In the genomic region with DNA sequence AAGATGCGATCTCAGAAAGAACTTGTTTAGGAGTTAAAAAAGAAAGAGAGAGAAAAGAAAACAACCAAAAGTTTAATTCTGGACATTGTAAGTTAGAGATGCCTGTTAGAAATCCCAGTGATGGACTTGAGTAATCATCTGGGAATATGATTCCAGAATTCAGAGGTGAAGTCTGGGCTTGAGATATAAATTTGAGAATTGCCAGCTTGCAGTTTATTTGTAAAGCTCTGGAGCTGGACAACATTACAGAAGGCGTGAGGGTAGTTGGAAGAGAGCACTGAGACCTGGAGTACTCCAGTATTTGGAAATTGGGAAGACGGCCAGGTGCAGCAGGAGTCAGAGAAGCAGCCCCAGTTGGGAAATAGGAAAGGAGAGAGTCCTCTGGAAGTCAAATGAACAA, we compare ENCODE assay signal across 2 cellular contexts.
TF ChIP-seq lines count a peak whose summit lies in the region.

No MANE protein-coding gene starts in this region.

TF ChIP-seq in HepG2, 621 proteins besides CTCF, POLR2A, EP300 and RAD21:
- TF ChIP-seq ISL2 (CRISPR knock-in tag; IDR thresholded peaks at IDR 0.05) (no peak), MAFF (IDR thresholded peaks at IDR 0.05; ENCODE audit: low read depth, low read length) (peak; percentile 56), ZC3H4 (CRISPR knock-in tag; IDR thresholded peaks at IDR 0.05; ENCODE audit: borderline replicate concordance) (no peak), MAFK (conservative IDR thresholded peaks at IDR 0.05 in 1 of 2, IDR thresholded peaks at IDR 0.05 in 1 of 2; ENCODE audit: low read length in 2 of 2) (peak; percentile 58 to 72; a peak in 3 of 4 replicates), ZSCAN31 (CRISPR knock-in tag; IDR thresholded peaks at IDR 0.05; ENCODE audit: low read depth) (no peak)
- TF ChIP-seq, protein P1, sequence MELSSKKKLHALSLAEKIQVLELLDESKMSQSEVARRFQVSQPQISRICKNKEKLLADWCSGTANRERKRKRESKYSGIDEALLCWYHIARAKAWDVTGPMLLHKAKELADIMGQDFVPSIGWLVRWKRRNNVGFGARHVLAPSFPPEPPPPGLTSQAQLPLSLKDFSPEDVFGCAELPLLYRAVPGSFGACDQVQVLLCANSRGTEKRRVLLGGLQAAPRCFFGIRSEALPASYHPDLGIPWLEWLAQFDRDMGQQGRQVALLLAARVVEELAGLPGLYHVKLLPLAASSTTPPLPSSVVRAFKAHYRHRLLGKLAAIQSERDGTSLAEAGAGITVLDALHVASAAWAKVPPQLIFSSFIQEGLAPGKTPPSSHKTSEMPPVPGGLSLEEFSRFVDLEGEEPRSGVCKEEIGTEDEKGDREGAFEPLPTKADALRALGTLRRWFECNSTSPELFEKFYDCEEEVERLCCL (CRISPR knock-in tag; IDR thresholded peaks at IDR 0.05; ENCODE audit: borderline replicate concordance), result no peak
- TF ChIP-seq, protein P2, sequence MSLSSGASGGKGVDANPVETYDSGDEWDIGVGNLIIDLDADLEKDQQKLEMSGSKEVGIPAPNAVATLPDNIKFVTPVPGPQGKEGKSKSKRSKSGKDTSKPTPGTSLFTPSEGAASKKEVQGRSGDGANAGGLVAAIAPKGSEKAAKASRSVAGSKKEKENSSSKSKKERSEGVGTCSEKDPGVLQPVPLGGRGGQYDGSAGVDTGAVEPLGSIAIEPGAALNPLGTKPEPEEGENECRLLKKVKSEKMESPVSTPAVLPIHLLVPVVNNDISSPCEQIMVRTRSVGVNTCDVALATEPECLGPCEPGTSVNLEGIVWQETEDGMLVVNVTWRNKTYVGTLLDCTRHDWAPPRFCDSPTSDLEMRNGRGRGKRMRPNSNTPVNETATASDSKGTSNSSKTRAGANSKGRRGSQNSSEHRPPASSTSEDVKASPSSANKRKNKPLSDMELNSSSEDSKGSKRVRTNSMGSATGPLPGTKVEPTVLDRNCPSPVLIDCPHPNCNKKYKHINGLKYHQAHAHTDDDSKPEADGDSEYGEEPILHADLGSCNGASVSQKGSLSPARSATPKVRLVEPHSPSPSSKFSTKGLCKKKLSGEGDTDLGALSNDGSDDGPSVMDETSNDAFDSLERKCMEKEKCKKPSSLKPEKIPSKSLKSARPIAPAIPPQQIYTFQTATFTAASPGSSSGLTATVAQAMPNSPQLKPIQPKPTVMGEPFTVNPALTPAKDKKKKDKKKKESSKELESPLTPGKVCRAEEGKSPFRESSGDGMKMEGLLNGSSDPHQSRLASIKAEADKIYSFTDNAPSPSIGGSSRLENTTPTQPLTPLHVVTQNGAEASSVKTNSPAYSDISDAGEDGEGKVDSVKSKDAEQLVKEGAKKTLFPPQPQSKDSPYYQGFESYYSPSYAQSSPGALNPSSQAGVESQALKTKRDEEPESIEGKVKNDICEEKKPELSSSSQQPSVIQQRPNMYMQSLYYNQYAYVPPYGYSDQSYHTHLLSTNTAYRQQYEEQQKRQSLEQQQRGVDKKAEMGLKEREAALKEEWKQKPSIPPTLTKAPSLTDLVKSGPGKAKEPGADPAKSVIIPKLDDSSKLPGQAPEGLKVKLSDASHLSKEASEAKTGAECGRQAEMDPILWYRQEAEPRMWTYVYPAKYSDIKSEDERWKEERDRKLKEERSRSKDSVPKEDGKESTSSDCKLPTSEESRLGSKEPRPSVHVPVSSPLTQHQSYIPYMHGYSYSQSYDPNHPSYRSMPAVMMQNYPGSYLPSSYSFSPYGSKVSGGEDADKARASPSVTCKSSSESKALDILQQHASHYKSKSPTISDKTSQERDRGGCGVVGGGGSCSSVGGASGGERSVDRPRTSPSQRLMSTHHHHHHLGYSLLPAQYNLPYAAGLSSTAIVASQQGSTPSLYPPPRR (CRISPR knock-in tag; IDR thresholded peaks at IDR 0.05; ENCODE audit: borderline replicate concordance), result no peak
TF ChIP-seq in HepG2: peak in this region for 2.

TF ChIP-seq in K562, 482 proteins besides CTCF, POLR2A, EP300 and RAD21:
- TF ChIP-seq MAFF (IDR thresholded peaks at IDR 0.05; ENCODE audit: low read length) (peak; percentile 42; the same call in 1 of the 2 replicates), MAFK (IDR thresholded peaks at IDR 0.05; ENCODE audit: low read length) (0 out of 2 replicates have a peak, but pooled peaks have one; percentile 28), C11orf30 (IDR thresholded peaks at IDR 0.05; ENCODE audit: low read depth) (peak; percentile 49; the same call in 1 of the 2 replicates), ZNF316 (IDR thresholded peaks at IDR 0.05) (peak; percentile 48; the same call in 1 of the 2 replicates), MAFG (tag; conservative IDR thresholded peaks at IDR 0.05) (0 out of 2 replicates have a peak, but pooled peaks have one; percentile 14)
- TF ChIP-seq, protein P3, sequence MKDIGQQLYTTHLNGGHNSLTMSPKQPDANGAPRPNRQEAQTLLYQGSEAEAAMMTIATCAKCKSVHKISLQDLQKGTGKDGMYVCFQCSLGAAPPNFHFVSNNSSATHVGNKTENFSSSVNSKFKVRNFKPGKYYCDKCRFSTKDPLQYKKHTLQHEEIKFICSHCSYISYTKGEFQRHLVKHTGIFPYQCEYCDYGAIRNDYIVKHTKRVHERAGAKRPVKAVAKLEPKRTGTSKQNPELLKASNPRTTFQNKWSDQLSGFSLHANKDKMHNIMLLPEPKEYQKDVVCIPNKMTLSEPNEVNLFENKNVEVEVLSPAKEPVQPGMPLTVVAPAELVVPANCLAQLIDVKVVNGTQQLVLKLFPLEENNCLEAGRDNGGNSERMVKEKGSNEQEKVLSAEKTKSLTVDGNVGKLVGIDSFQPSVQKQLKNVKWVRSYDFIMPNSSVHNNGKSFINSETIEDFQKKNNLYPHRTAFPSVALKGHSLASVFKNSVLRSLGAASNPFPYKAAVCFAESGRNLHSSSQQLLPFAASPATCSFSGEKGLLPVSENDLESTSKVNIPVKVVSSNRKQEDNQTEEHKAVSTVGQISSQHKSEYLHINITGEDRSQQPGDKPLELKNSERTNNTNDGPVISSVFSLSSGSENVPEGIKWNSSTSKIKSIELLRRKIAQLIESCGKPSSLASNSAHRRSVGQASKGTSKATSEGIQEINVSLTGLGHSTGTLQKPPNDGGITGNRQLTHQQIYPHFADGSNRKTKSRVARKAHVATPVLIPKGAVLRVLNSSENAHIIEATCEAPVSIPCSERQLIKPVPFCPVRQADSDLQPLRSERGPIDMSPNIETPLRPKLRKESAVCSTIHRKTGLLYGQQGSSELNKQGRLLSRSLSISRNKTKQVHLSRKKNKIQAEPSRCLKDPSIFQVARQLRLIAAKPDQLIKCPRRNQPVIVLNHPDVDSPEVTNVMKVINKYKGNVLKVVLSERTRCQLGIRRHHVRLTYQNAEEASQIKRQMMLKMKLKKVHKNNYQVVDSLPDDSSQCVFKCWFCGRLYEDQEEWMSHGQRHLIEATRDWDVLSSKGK (CRISPR knock-in tag; IDR thresholded peaks at IDR 0.05), result no peak
- TF ChIP-seq, protein P4, sequence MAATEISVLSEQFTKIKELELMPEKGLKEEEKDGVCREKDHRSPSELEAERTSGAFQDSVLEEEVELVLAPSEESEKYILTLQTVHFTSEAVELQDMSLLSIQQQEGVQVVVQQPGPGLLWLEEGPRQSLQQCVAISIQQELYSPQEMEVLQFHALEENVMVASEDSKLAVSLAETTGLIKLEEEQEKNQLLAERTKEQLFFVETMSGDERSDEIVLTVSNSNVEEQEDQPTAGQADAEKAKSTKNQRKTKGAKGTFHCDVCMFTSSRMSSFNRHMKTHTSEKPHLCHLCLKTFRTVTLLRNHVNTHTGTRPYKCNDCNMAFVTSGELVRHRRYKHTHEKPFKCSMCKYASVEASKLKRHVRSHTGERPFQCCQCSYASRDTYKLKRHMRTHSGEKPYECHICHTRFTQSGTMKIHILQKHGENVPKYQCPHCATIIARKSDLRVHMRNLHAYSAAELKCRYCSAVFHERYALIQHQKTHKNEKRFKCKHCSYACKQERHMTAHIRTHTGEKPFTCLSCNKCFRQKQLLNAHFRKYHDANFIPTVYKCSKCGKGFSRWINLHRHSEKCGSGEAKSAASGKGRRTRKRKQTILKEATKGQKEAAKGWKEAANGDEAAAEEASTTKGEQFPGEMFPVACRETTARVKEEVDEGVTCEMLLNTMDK (IDR thresholded peaks at IDR 0.05; ENCODE audit: borderline replicate concordance, insufficient read depth, low read depth, low read length, poor library complexity, severe bottlenecking), result no peak
